ENCODE assay signal across 8 cellular contexts in genomic region chr13:88411696-88412095, GRCh38.
"Had no signal": no experiment of that assay in that cellular context is flagged by ENCODE, and none has a peak within 500 bp of the region (broad histone marks: within the 10 kb centered on the region; RNA-seq: fewer than 3 reads in every experiment).

No MANE protein-coding gene starts in this region.

- H3K4me1 ChIP-seq: HAP-1 had no signal

- H3K27ac ChIP-seq: GM23248, HL-60 had no signal

- H3K36me3 ChIP-seq: HAP-1 had no signal

- H2AFZ ChIP-seq: GM23248 had no signal

- DNase-seq: GM23248, GOT3, H7, KBM-7 had no signal

- H3K9ac ChIP-seq: GM23248 had no signal

- H3K4me3 ChIP-seq: GM23248, HAP-1 had no signal

- ATAC-seq: HCT116, HepG2 had no signal

- H3K9me3 ChIP-seq: HAP-1 had no signal
